Comparison of ENCODE assay signal across 10 cellular contexts in the genomic region with DNA sequence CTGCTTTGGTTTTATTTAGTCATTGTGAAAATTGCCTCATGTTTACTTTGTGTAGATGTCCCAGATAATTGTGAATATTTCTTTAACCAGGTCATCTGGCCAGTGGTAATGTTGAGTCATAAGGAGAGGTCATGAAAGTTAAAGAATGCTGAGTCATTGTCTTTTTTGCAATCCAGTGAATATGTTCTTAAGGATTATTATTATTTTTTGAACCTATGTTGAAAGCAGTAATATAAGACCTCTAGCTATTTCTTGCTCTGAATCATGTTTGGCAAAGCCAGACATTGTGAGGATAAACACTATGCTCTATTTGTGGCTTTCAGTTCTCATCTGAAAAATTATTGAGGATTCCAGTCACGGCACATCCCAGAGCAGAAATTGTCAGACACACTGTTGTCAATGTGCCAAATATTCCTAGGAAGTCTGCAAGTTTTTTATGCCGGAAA.
DNase-seq lines count a peak whose midpoint lies in the region; ATAC-seq and TF ChIP-seq lines count a peak whose summit lies in the region.
"Had no signal": no experiment of that assay in that cellular context is flagged by ENCODE, and none has a peak within 500 bp of the region (broad histone marks: within the 10 kb centered on the region; RNA-seq: fewer than 3 reads in every experiment).

No MANE protein-coding gene starts in this region.

- TF ChIP-seq CTCF in left lung (IDR thresholded peaks at IDR 0.05): no peak

- no peaks in the 10 kb centered on the region for H3K36me3 ChIP-seq in left lung

- H3K4me3 ChIP-seq in left lung: no peak overlapping the region

- ATAC-seq in HG03159 (IDR thresholded peaks at IDR 0.05; ENCODE audit: unreplicated experiment) (peak; percentile 58), left lung (peak; percentile 83), HG03025 (IDR thresholded peaks at IDR 0.05; ENCODE audit: low FRiP score, unreplicated experiment) (no peak)

- H3K27me3 ChIP-seq in left lung: no peaks in the 10 kb centered on the region

- DNase-seq in GM04503 (ENCODE audit: low read depth): peak; percentile 99
- peak; percentile 100 for DNase-seq in amniotic epithelial cell (ENCODE audit: low read depth)
- no peak for DNase-seq in left lung
- no peak for DNase-seq in NCI-H2029 (lab: John Stamatoyannopoulos, UW)
- DNase-seq in Kasumi-1 (lab: John Stamatoyannopoulos, UW): no peak
- no peak for DNase-seq in NCI-H2227 (lab: John Stamatoyannopoulos, UW; ENCODE audit: unreplicated experiment)
- DNase-seq: activated effector memory CD4-positive, alpha-beta T cell treated with Interleukin-2 at 50 U/mL for 16 hours; NCI-H1694 had no signal

- H3K9me3 ChIP-seq in left lung: no peaks in the 10 kb centered on the region

- intact Hi-C loops in left lung (cut with DNase I): no loop called here

- peak overlapping the region; percentile 26 to 33 for H3K27ac ChIP-seq in left lung

- no peaks in the 10 kb centered on the region for H3K4me1 ChIP-seq in left lung

Comparison
In these comparisons a context has a peak if more than half of its experiments do, and no peak if none do; other contexts are left out.
1. DNase-seq: peak in GM04503 (single experiment) and amniotic epithelial cell (single experiment); none in left lung (0 of 2), NCI-H2029 (single experiment), Kasumi-1 (0 of 2) and NCI-H2227 (single experiment).